In the genomic region with DNA sequence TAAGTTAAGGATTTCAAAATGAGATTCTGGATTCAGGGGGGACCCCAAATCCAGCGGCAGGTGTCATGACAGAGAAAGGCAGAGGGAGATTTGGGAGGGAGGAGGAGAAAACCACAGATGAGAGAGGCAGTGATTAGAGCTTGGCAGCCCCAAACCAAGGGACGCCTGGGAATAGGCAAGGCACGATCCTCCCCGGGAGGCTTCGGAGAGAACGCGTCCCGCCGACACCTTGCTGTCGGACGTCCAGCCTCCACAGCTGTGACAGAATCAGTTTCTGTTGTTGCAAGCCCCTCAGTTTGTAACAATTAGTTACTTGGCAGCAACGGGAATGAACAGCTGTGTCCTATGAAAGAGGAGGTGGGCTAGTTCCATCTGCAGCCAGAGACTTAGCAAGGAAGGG, we compare ENCODE assay signal across 14 cellular contexts.
DNase-seq lines count a peak whose midpoint lies in the region; TF ChIP-seq lines count a peak whose summit lies in the region.
"Had no signal": no experiment of that assay in that cellular context is flagged by ENCODE, and none has a peak within 500 bp of the region (broad histone marks: within the 10 kb centered on the region; RNA-seq: fewer than 3 reads in every experiment).

No MANE protein-coding gene starts in this region.

- no peak overlapping the region for H3K4me3 Mint-ChIP-seq in activated CD4-positive, alpha-beta T cell treated with anti-CD3 and anti-CD28 coated beads, Interleukin-2, amount 10 ng/mL, durations not matched to agents 7 days and 5 days
- H3K4me3 Mint-ChIP-seq in chondrocyte (ENCODE audit: unreplicated experiment): no peak overlapping the region
- H3K4me3 Mint-ChIP-seq: B cell; CD8-positive, alpha-beta T cell had no signal

- CTCF ChIA-PET in activated CD4-positive, alpha-beta T cell treated with anti-CD3 and anti-CD28 coated beads, Interleukin-2, amount 10 ng/mL, durations not matched to agents 7 days and 5 days (lab: Charles Lee): no interaction called here

- H2AFZ ChIP-seq in MM.1S (ENCODE audit: low read length): no peak overlapping the region
- H2AFZ ChIP-seq: GM23248 had no signal

- H3K27ac Mint-ChIP-seq in activated CD4-positive, alpha-beta T cell treated with anti-CD3 and anti-CD28 coated beads, Interleukin-2, amount 10 ng/mL, durations not matched to agents 7 days and 5 days: peak overlapping the region; percentile 25
- H3K27ac Mint-ChIP-seq in chondrocyte (ENCODE audit: unreplicated experiment): peak overlapping the region; percentile 53
- H3K27ac Mint-ChIP-seq: B cell; CD8-positive, alpha-beta T cell had no signal

- H3K4me3 ChIP-seq in MM.1S (ENCODE audit: low read length): no peak overlapping the region
- H3K4me3 ChIP-seq: BLaER1 treated with 17β-estradiol and CSF1 and Interleukin-3, amounts not matched to agents 10 nM and 100 nM; GM23248; HAP-1 had no signal

- peaks cover 6% of the 10 kb centered on the region for H3K4me1 Mint-ChIP-seq in activated CD4-positive, alpha-beta T cell treated with anti-CD3 and anti-CD28 coated beads, Interleukin-2, amount 10 ng/mL, durations not matched to agents 7 days and 5 days
- H3K4me1 Mint-ChIP-seq in chondrocyte (ENCODE audit: low read depth): no peaks in the 10 kb centered on the region

- no peaks in the 10 kb centered on the region for H3F3A ChIP-seq in MM.1S (ENCODE audit: insufficient read depth, low read length)

- H3K4me1 ChIP-seq in MM.1S (ENCODE audit: low read length): no peaks in the 10 kb centered on the region
- H3K4me1 ChIP-seq: HAP-1 had no signal

- no peaks in the 10 kb centered on the region for H3K9me2 ChIP-seq in MM.1S (replicated peaks; ENCODE audit: insufficient read depth, low read length)

- H3K9me3 ChIP-seq in MM.1S (replicated peaks; ENCODE audit: insufficient read depth, low read length): no peaks in the 10 kb centered on the region
- H3K9me3 ChIP-seq: BLaER1 treated with 17β-estradiol and CSF1 and Interleukin-3, amounts not matched to agents 10 nM and 100 nM; HAP-1 had no signal

- no peaks in the 10 kb centered on the region for H3K36me3 ChIP-seq in MM.1S (replicated peaks; ENCODE audit: insufficient read depth, low read length)
- H3K36me3 ChIP-seq: BLaER1 treated with 17β-estradiol and CSF1 and Interleukin-3, amounts not matched to agents 10 nM and 100 nM; HAP-1 had no signal

- peaks cover 91% of the 10 kb centered on the region for H3K27me3 ChIP-seq in MM.1S (replicated peaks; ENCODE audit: insufficient read depth, low read length)
- H3K27me3 ChIP-seq: BLaER1 treated with 17β-estradiol and CSF1 and Interleukin-3, amounts not matched to agents 10 nM and 100 nM had no signal

- TF ChIP-seq CTCF in chondrocyte (IDR thresholded peaks at IDR 0.05) (no peak), MM.1S (IDR thresholded peaks at IDR 0.05; ENCODE audit: low read length) (no peak)

- H4K20me1 ChIP-seq in MM.1S (ENCODE audit: insufficient read depth, low read length): no peaks in the 10 kb centered on the region
- H4K20me1 ChIP-seq: BLaER1 treated with 17β-estradiol and CSF1 and Interleukin-3, amounts not matched to agents 10 nM and 100 nM had no signal

- H3K27me3 Mint-ChIP-seq in activated CD4-positive, alpha-beta T cell treated with anti-CD3 and anti-CD28 coated beads, Interleukin-2, amount 10 ng/mL, durations not matched to agents 7 days and 5 days: peaks cover 4% of the 10 kb centered on the region
- peaks cover 52% of the 10 kb centered on the region for H3K27me3 Mint-ChIP-seq in chondrocyte (ENCODE audit: low read depth)
- H3K27me3 Mint-ChIP-seq: B cell had no signal

- H3K36me3 Mint-ChIP-seq in activated CD4-positive, alpha-beta T cell treated with anti-CD3 and anti-CD28 coated beads, Interleukin-2, amount 10 ng/mL, durations not matched to agents 7 days and 5 days (ENCODE audit: low read depth): no peaks in the 10 kb centered on the region
- no peaks in the 10 kb centered on the region for H3K36me3 Mint-ChIP-seq in chondrocyte (ENCODE audit: low read depth)
- H3K36me3 Mint-ChIP-seq: CD8-positive, alpha-beta T cell had no signal

- no peak overlapping the region for H3K4me2 ChIP-seq in MM.1S (ENCODE audit: low read depth, low read length)

- no peak overlapping the region for H3K9ac ChIP-seq in MM.1S (ENCODE audit: low read length)
- H3K9ac ChIP-seq: BLaER1 treated with 17β-estradiol and CSF1 and Interleukin-3, amounts not matched to agents 10 nM and 100 nM; GM23248 had no signal

- POLR2A ChIA-PET in activated CD4-positive, alpha-beta T cell treated with anti-CD3 and anti-CD28 coated beads, Interleukin-2, amount 10 ng/mL, durations not matched to agents 7 days and 5 days (lab: Charles Lee): no interaction called here

- no peaks in the 10 kb centered on the region for H3K79me2 ChIP-seq in MM.1S (ENCODE audit: low read length)

- H3K9me3 Mint-ChIP-seq in activated CD4-positive, alpha-beta T cell treated with anti-CD3 and anti-CD28 coated beads, Interleukin-2, amount 10 ng/mL, durations not matched to agents 7 days and 5 days: peaks cover 2% of the 10 kb centered on the region
- H3K9me3 Mint-ChIP-seq in chondrocyte (ENCODE audit: low read depth): no peaks in the 10 kb centered on the region
- H3K9me3 Mint-ChIP-seq: CD8-positive, alpha-beta T cell had no signal

- no peak for DNase-seq in activated CD4-positive, alpha-beta T cell treated with anti-CD3 and anti-CD28 coated beads, Interleukin-2, amount 10 ng/mL, durations not matched to agents 7 days and 5 days
- DNase-seq in activated CD4-positive, alpha-beta T cell treated with anti-CD3 and anti-CD28 coated beads, Interleukin-2, amount 50 U/mL, for 48 hours: no peak
- DNase-seq in NCI-H1694 treated with DMSO at 0.1 percent for 48 hours (lab: John Stamatoyannopoulos, UW): peak; percentile 34
- DNase-seq in chondrocyte (ENCODE audit: low spot score): no peak
- no peak for DNase-seq in NCI-H146 treated with DMSO at 0.1 percent for 48 hours (lab: John Stamatoyannopoulos, UW; ENCODE audit: unreplicated experiment)
- DNase-seq in MM.1S: no peak
- DNase-seq: Calu3; CD8-positive, alpha-beta T cell; GM23248; IMR-90 had no signal

- no peak overlapping the region for H3K27ac ChIP-seq in MM.1S (ENCODE audit: low read length)
- H3K27ac ChIP-seq: BLaER1 treated with 17β-estradiol and CSF1 and Interleukin-3, amounts not matched to agents 10 nM and 100 nM; GM23248; HL-60 had no signal
